ENCODE assay signal across 31 cellular contexts in genomic region chr7:118662266-118662665, GRCh38.
"Had no signal": no experiment of that assay in that cellular context is flagged by ENCODE, and none has a peak within 500 bp of the region (broad histone marks: within the 10 kb centered on the region; RNA-seq: fewer than 3 reads in every experiment).

No MANE protein-coding gene starts in this region.

- H3K4me3 ChIP-seq: ascending aorta, cardiac muscle cell had no signal

- FAIRE-seq: bronchial epithelial cell had no signal

- ATAC-seq: activated CD4-positive, alpha-beta T cell treated with anti-CD3 and anti-CD28 coated beads for 36 hours; activated CD4-positive, CD25-positive, alpha-beta regulatory T cell treated with anti-CD3 and anti-CD28 coated beads, Interleukin-2, amount 50 U/mL, for 24 hours; activated CD8-positive, alpha-beta memory T cell treated with anti-CD3 and anti-CD28 coated beads, Interleukin-2, amount 10 ng/mL, durations not matched to agents 7 days and 5 days; activated CD8-positive, alpha-beta T cell treated with anti-CD3 and anti-CD28 coated beads, Interleukin-2, amount 10 ng/mL, durations not matched to agents 7 days and 5 days; activated naive CD8-positive, alpha-beta T cell treated with anti-CD3 and anti-CD28 coated beads, Interleukin-2, amount 50 U/mL, for 24 hours; WTC11 had no signal

- H3K4me1 ChIP-seq: ascending aorta had no signal

- H3K27me3 ChIP-seq: ascending aorta, cardiac muscle cell had no signal

- H3K27ac ChIP-seq: ascending aorta, cardiac muscle cell, WERI-Rb-1 had no signal

- DNase-seq: activated CD4-positive, alpha-beta memory T cell treated with anti-CD3 and anti-CD28 coated beads, Interleukin-2, amount 10 ng/mL, durations not matched to agents 7 days and 5 days; activated CD4-positive, alpha-beta T cell treated with anti-CD3 and anti-CD28 coated beads for 1 hour; activated CD4-positive, alpha-beta T cell treated with anti-CD3 and anti-CD28 coated beads for 36 hours; activated CD4-positive, alpha-beta T cell treated with anti-CD3 and anti-CD28 coated beads for 48 hours; activated CD4-positive, alpha-beta T cell treated with anti-CD3 and anti-CD28 coated beads, Interleukin-2, amount 10 ng/mL, durations not matched to agents 7 days and 5 days; activated CD4-positive, alpha-beta T cell treated with anti-CD3 and anti-CD28 coated beads, Interleukin-2, amount 50 U/mL, for 48 hours; activated CD4-positive, CD25-positive, alpha-beta regulatory T cell; activated CD8-positive, alpha-beta memory T cell treated with anti-CD3 and anti-CD28 coated beads for 24 hours; activated CD8-positive, alpha-beta memory T cell treated with anti-CD3 and anti-CD28 coated beads, Interleukin-2, amount 10 ng/mL, durations not matched to agents 7 days and 5 days; activated CD8-positive, alpha-beta memory T cell treated with anti-CD3 and anti-CD28 coated beads, Interleukin-2, amount 50 U/mL, for 48 hours; activated CD8-positive, alpha-beta T cell treated with anti-CD3 and anti-CD28 coated beads, Interleukin-2, amount 10 ng/mL, durations not matched to agents 7 days and 5 days; activated effector memory CD4-positive, alpha-beta T cell treated with Interleukin-2 at 50 U/mL for 16 hours; activated gamma-delta T cell; activated naive CD4-positive, alpha-beta T cell treated with anti-CD3 and anti-CD28 coated beads, Interleukin-2, amount 10 ng/mL, durations not matched to agents 7 days and 5 days; activated naive CD4-positive, alpha-beta T cell treated with Interleukin-2 at 50 U/mL for 16 hours; activated naive CD8-positive, alpha-beta T cell treated with anti-CD3 and anti-CD28 coated beads, Interleukin-2, amount 10 ng/mL, durations not matched to agents 7 days and 5 days; activated naive CD8-positive, alpha-beta T cell treated with anti-CD3 and anti-CD28 coated beads, Interleukin-2, amount 50 U/mL, for 24 hours; activated T-cell treated with anti-CD3 and anti-CD28 coated beads, Interleukin-2, amount 50 U/mL, for 24 hours; activated T-cell treated with anti-CD3 and anti-CD28 coated beads, Interleukin-2, amount 50 U/mL, for 48 hours; amygdala; anterior cingulate cortex; caudate nucleus; T-helper 1 cell; T-helper 2 cell; T-helper 9 cell; WERI-Rb-1 had no signal

- H3K9me3 ChIP-seq: ascending aorta had no signal
